ENCODE assay signal across 9 cellular contexts in the genomic region with DNA sequence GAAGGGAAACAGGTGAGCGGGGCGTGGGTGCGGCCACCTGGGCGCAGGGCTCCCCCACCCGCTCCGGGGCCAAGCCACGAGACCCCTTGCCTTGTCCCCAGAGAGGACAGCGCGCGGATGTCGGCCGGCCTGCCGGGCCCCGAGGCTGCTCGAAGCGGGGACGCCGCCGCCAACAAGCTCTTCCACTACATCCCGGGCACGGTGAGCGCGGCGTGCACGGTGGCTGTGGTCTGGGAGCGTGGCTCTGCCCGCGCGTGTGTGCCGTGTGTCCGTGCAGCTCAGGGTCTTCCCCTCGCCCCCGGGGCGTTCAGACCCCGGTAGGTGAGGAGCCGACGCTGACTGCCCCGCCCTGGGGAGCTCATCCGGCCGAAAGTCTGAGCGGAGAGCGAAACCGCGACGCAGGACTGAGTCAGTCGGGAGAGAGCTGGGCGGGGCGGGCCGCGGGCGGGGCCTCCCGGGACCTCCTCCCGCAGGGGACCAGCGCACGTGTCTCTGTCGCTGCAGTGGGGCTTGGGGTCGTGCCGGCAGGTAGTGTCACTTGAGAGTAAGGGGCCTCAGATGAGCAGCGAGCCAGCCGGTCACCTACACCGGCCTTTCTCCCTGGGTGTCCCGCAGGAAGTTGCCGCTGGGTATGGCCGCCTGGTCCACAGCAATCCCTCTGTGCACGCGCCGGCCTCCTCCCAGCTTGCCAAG. TPM values are rescaled to one million over a fixed set of nuclear protein-coding genes. Genes with fewer than 3 reads are reported as not detected.
DNase-seq lines count a peak whose midpoint lies in the region; ATAC-seq and TF ChIP-seq lines count a peak whose summit lies in the region.
"Had no signal": no experiment of that assay in that cellular context is flagged by ENCODE, and none has a peak within 500 bp of the region (broad histone marks: within the 10 kb centered on the region; RNA-seq: fewer than 3 reads in every experiment).

No MANE protein-coding gene starts in this region.

- H3K27me3 ChIP-seq in ovary: no peaks in the 10 kb centered on the region
- peaks cover 2 to 52% of the 10 kb centered on the region in 2 donors for H3K27me3 ChIP-seq in tibial nerve

- no peak for TF ChIP-seq EP300 in ovary (IDR thresholded peaks at IDR 0.05)
- TF ChIP-seq EP300 in tibial nerve (IDR thresholded peaks at IDR 0.05): no peak

- H3K4me3 Mint-ChIP-seq in activated T-helper 2 cell treated with anti-CD3 and anti-CD28 coated beads, Interferon-gamma antibody, Interleukin-2, Interleukin-4, amounts not matched to agents 10 μg/mL and 5 μg/mL and 100 μg/mL, durations not matched to agents 14 hours and 24 hours and 36 hours (ENCODE audit: low read depth): peak overlapping the region; percentile 79

- peaks cover 8% of the 10 kb centered on the region for H3K27me3 Mint-ChIP-seq in activated T-helper 2 cell treated with anti-CD3 and anti-CD28 coated beads, Interferon-gamma antibody, Interleukin-2, Interleukin-4, amounts not matched to agents 10 μg/mL and 5 μg/mL and 100 μg/mL, durations not matched to agents 14 hours and 24 hours and 36 hours (ENCODE audit: low read depth)

- no TSS peak for BruUV-seq in OCI-LY7 (replicated peaks; lab: Mats Ljungman, UMichigan)

- no peaks in the 10 kb centered on the region for H3K36me3 ChIP-seq in OCI-LY7 (ENCODE audit: insufficient read depth, low read length)
- no peaks in the 10 kb centered on the region for H3K36me3 ChIP-seq in ovary
- peaks cover 0 to 30% (median 0%) of the 10 kb centered on the region in 3 donors for H3K36me3 ChIP-seq in tibial nerve

- POLR2A ChIA-PET in OCI-LY7 (lab: Charles Lee): no interaction called here

- H3K4me1 Mint-ChIP-seq in activated T-helper 2 cell treated with anti-CD3 and anti-CD28 coated beads, Interferon-gamma antibody, Interleukin-2, Interleukin-4, amounts not matched to agents 10 μg/mL and 5 μg/mL and 100 μg/mL, durations not matched to agents 14 hours and 24 hours and 36 hours (ENCODE audit: low read depth): peaks cover 4% of the 10 kb centered on the region

- no peaks in the 10 kb centered on the region for H3K9me2 ChIP-seq in OCI-LY7 (ENCODE audit: insufficient read depth, low read length)

- no peaks in the 10 kb centered on the region for H3K9me3 Mint-ChIP-seq in activated T-helper 2 cell treated with anti-CD3 and anti-CD28 coated beads, Interferon-gamma antibody, Interleukin-2, Interleukin-4, amounts not matched to agents 10 μg/mL and 5 μg/mL and 100 μg/mL, durations not matched to agents 14 hours and 24 hours and 36 hours

- peak; percentile 46 for ATAC-seq in HG02588 (IDR thresholded peaks at IDR 0.05; ENCODE audit: unreplicated experiment)
- ATAC-seq in HG03139 (IDR thresholded peaks at IDR 0.05; ENCODE audit: unreplicated experiment): no peak

- WGBS in ovary, 3 donors: 1 to 2% (median 1%) methylated on average over 59 to 67 of the region's 67 CpGs
- 1 to 3% methylated on average over 27 to 31 of the region's 67 CpGs for WGBS in tibial nerve, 2 donors

- no peaks in the 10 kb centered on the region for H4K20me1 ChIP-seq in OCI-LY7 (ENCODE audit: insufficient read depth, low read length)

- intact Hi-C loops in OCI-LY7 (cut with micrococcal nuclease; ENCODE audit: unreplicated experiment): no loop called here
- intact Hi-C loops in activated T-helper 2 cell treated with anti-CD3 and anti-CD28 coated beads, Interferon-gamma antibody, Interleukin-2, Interleukin-4, amounts not matched to agents 10 μg/mL and 5 μg/mL and 100 μg/mL, durations not matched to agents 14 hours and 24 hours and 36 hours (cut with micrococcal nuclease): no loop called here
- intact Hi-C loops in ovary (cut with DNase I): no loop called here

- CTCF ChIA-PET in OCI-LY7 (lab: Charles Lee; ENCODE audit: unreplicated experiment): no interaction called here

- DNase-seq in GM12865 (ENCODE audit: low read depth) (peak; percentile 76), OCI-LY7 (ENCODE audit: low spot score) (peak; percentile 25), foreskin melanocyte (peak; percentile 36), ovary (peak in 3 of 5 donors; percentile 53 to 65 (median 63)), tibial nerve (ENCODE audit: low spot score in 2 of 2) (peak in 1 of 2 donors; percentile 41)
- DNase-seq in activated T-helper 2 cell treated with anti-CD3 and anti-CD28 coated beads, Interferon-gamma antibody, Interleukin-2, Interleukin-4, amounts not matched to agents 10 μg/mL and 5 μg/mL and 100 μg/mL, durations not matched to agents 14 hours and 24 hours and 36 hours (ENCODE audit: low spot score): peak; percentile 75

- H3K9me3 ChIP-seq in OCI-LY7 (ENCODE audit: low read length): no peaks in the 10 kb centered on the region
- no peaks in the 10 kb centered on the region for H3K9me3 ChIP-seq in ovary
- H3K9me3 ChIP-seq in tibial nerve: no peaks in the 10 kb centered on the region

- peak overlapping the region; percentile 58 for H3K27ac Mint-ChIP-seq in activated T-helper 2 cell treated with anti-CD3 and anti-CD28 coated beads, Interferon-gamma antibody, Interleukin-2, Interleukin-4, amounts not matched to agents 10 μg/mL and 5 μg/mL and 100 μg/mL, durations not matched to agents 14 hours and 24 hours and 36 hours

- TF ChIP-seq CTCF in GM12865 (IDR thresholded peaks at IDR 0.05; ENCODE audit: insufficient read depth, low read depth, low read length, missing control alignments): no peak
- TF ChIP-seq CTCF in OCI-LY7 (conservative IDR thresholded peaks at IDR 0.05; ENCODE audit: low read length): no peak
- TF ChIP-seq CTCF in ovary (IDR thresholded peaks at IDR 0.05): no peak
- no peak for TF ChIP-seq CTCF in tibial nerve (IDR thresholded peaks at IDR 0.05)

- H2AFZ ChIP-seq in OCI-LY7 (ENCODE audit: low read length): no peak overlapping the region

- peaks cover 17% of the 10 kb centered on the region for H3K36me3 Mint-ChIP-seq in activated T-helper 2 cell treated with anti-CD3 and anti-CD28 coated beads, Interferon-gamma antibody, Interleukin-2, Interleukin-4, amounts not matched to agents 10 μg/mL and 5 μg/mL and 100 μg/mL, durations not matched to agents 14 hours and 24 hours and 36 hours (ENCODE audit: low read depth)

- H3K4me1 ChIP-seq in OCI-LY7 (ENCODE audit: insufficient read depth, low read length, poor library complexity, severe bottlenecking) (no peaks in the 10 kb centered on the region), ovary (ENCODE audit: insufficient read depth) (no peaks in the 10 kb centered on the region), tibial nerve (peaks cover 0 to 18% (median 13%) of the 10 kb centered on the region in 4 donors)

- H3K27ac ChIP-seq in OCI-LY7 (ENCODE audit: low read depth, low read length, poor library complexity, severe bottlenecking) (no peak overlapping the region), ovary (no peak overlapping the region), tibial nerve (peak overlapping the region in 2 of 4 donors; percentile 48 to 67)

- TF ChIP-seq POLR2A in ovary (IDR thresholded peaks at IDR 0.05) (no peak), tibial nerve (IDR thresholded peaks at IDR 0.05) (no peak)

- H3K4me3 ChIP-seq in GM12865 (ENCODE audit: low read depth, low read length): peak overlapping the region; percentile 78
- peak overlapping the region; percentile 22 for H3K4me3 ChIP-seq in OCI-LY7 (ENCODE audit: low read depth, low read length, poor library complexity, severe bottlenecking)
- peak overlapping the region; percentile 41 for H3K4me3 ChIP-seq in ovary
- peak overlapping the region; percentile 27 to 71 (median 56) for H3K4me3 ChIP-seq in tibial nerve

- H3K79me2 ChIP-seq in OCI-LY7 (ENCODE audit: insufficient read depth, low read depth, low read length): no peaks in the 10 kb centered on the region

- peak overlapping the region; percentile 57; the same call in 1 of the 2 replicates for H3K4me2 ChIP-seq in OCI-LY7 (ENCODE audit: low read length)

RNA-seq across cellular contexts. Expression of a gene that starts 0.5 kb away (rescaled TPM):
- total RNA-seq in OCI-LY7 (2014; rRNA removed; shearing (Covaris generic)): 0.05 TPM in 1 of 2 replicates, not detected in the other
- total RNA-seq in OCI-LY7 (2022) (not detected in 2 replicates), ovary (under 1 TPM in 5 of 7 donors, not detected in 2; 0.12 to 0.34 (median 0.20) TPM), tibial nerve (1 to 10 TPM in 1 of 4 donors, under 1 TPM in 1, not detected in 2; 0.21 to 2.4 TPM)
- 3.7 and 4.0 TPM in 2 replicates for total RNA-seq in activated T-helper 2 cell treated with anti-CD3 and anti-CD28 coated beads, Interferon-gamma antibody, Interleukin-2, Interleukin-4, amounts not matched to agents 10 μg/mL and 5 μg/mL and 100 μg/mL, durations not matched to agents 14 hours and 24 hours and 36 hours
- polyA plus RNA-seq in ovary: under 1 TPM in 1 of 2 donors, not detected in 1; 0.10 TPM
- total RNA-seq: temporal lobe had no signal

RNA-seq across cellular contexts. Expression of a gene that starts 6.4 kb away (rescaled TPM):
- total RNA-seq in OCI-LY7 (2014; rRNA removed; shearing (Covaris generic)): 20.7 and 21.7 TPM in 2 replicates
- total RNA-seq in OCI-LY7 (2022): 23.3 and 24.2 TPM in 2 replicates
- 36.8 and 41.6 TPM in 2 replicates for total RNA-seq in activated T-helper 2 cell treated with anti-CD3 and anti-CD28 coated beads, Interferon-gamma antibody, Interleukin-2, Interleukin-4, amounts not matched to agents 10 μg/mL and 5 μg/mL and 100 μg/mL, durations not matched to agents 14 hours and 24 hours and 36 hours
- total RNA-seq in ovary: 1 to 10 TPM; 1.5 to 6.7 (median 2.1) TPM
- 1 to 10 TPM in 1 of 2 donors, under 1 TPM in 1; 0.13 to 2.2 TPM for polyA plus RNA-seq in ovary
- total RNA-seq in tibial nerve: 10 to 100 TPM in 3 of 4 donors, 1 to 10 TPM in 1; 4.2 to 19.2 (median 11.9) TPM

RNA-seq across cellular contexts. Expression of a gene that starts 7.7 kb away (rescaled TPM):
- total RNA-seq in OCI-LY7 (2014; rRNA removed; shearing (Covaris generic)): 77.9 and 84.0 TPM in 2 replicates
- total RNA-seq in OCI-LY7 (2022): 72.1 and 99.0 TPM in 2 replicates
- total RNA-seq in activated T-helper 2 cell treated with anti-CD3 and anti-CD28 coated beads, Interferon-gamma antibody, Interleukin-2, Interleukin-4, amounts not matched to agents 10 μg/mL and 5 μg/mL and 100 μg/mL, durations not matched to agents 14 hours and 24 hours and 36 hours: 150 and 154 TPM in 2 replicates
- 10 to 100 TPM; 17.8 to 55.2 (median 46.3) TPM for total RNA-seq in ovary
- 10 to 100 TPM; 23.8 to 33.9 TPM for polyA plus RNA-seq in ovary
- 10 to 100 TPM; 28.2 to 54.0 (median 46.4) TPM for total RNA-seq in tibial nerve

RNA-seq across cellular contexts. Expression of a gene that starts 15.1 kb away (rescaled TPM):
- total RNA-seq in OCI-LY7 (2014; rRNA removed; shearing (Covaris generic)): not detected in 2 replicates
- total RNA-seq in OCI-LY7 (2022): not detected in 2 replicates
- total RNA-seq in activated T-helper 2 cell treated with anti-CD3 and anti-CD28 coated beads, Interferon-gamma antibody, Interleukin-2, Interleukin-4, amounts not matched to agents 10 μg/mL and 5 μg/mL and 100 μg/mL, durations not matched to agents 14 hours and 24 hours and 36 hours: not detected in 2 replicates
- total RNA-seq in ovary: under 1 TPM in 4 of 7 donors, not detected in 3; 0.07 to 0.32 (median 0.22) TPM
- polyA plus RNA-seq in ovary: under 1 TPM in 1 of 2 donors, not detected in 1; 0.34 TPM
- total RNA-seq in tibial nerve: under 1 TPM in 2 of 4 donors, not detected in 2; 0.22 to 0.78 TPM

RNA-seq across cellular contexts. Expression of a gene that starts 33.1 kb away (rescaled TPM):
- total RNA-seq in OCI-LY7 (2014; rRNA removed; shearing (Covaris generic)): not detected in 2 replicates
- total RNA-seq in OCI-LY7 (2022) (not detected in 2 replicates), ovary (10 to 100 TPM in 3 of 7 donors, 1 to 10 TPM in 4; 4.5 to 76.2 (median 6.1) TPM), tibial nerve (10 to 100 TPM; 26.9 to 70.8 (median 58.7) TPM)
- total RNA-seq in activated T-helper 2 cell treated with anti-CD3 and anti-CD28 coated beads, Interferon-gamma antibody, Interleukin-2, Interleukin-4, amounts not matched to agents 10 μg/mL and 5 μg/mL and 100 μg/mL, durations not matched to agents 14 hours and 24 hours and 36 hours: 2.0 and 3.1 TPM in 2 replicates
- polyA plus RNA-seq in ovary: 1 to 10 TPM in 1 of 2 donors, not detected in 1; 8.4 TPM

Comparison
In these comparisons a context has a peak if more than half of its experiments do, and no peak if none do; other contexts are left out.
1. H3K4me3 ChIP-seq: peak in every context shown above with its lines; median percentile 78 in GM12865; 56 in tibial nerve; 41 in ovary; 22 in OCI-LY7.